ENCODE assay signal across 8 cellular contexts in the genomic region with DNA sequence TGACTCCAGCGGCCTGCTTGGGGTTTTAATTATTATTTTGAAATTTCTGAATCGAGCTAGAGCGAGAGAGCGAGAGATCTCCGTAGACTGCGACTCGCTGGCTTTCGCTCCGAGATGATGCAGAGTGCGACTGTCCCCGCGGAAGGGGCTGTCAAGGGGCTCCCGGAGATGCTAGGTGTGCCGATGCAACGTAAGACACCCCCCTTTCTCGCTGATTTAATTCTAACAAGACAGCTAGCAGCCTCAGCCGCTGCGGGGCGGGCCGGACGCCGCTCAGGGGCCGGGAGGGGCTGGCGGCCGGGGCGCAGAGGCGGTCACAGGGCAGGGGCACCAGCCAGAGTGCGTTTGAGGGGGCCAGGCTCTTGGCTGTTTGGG. TPM values are rescaled to one million over a fixed set of nuclear protein-coding genes. Genes with fewer than 3 reads are reported as not detected.
DNase-seq lines count a peak whose midpoint lies in the region; ATAC-seq lines count a peak whose summit lies in the region.

No MANE protein-coding gene starts in this region.

- no peak overlapping the region for H3K27ac Mint-ChIP-seq in T-helper 17 cell
- no peak overlapping the region for H3K27ac Mint-ChIP-seq in stimulated activated effector memory CD8-positive, alpha-beta T cell treated with anti-CD3 and anti-CD28 coated beads, Interleukin-12 subunit alpha, Interleukin-12 subunit beta, amount 100 ng/mL, for 72 hours

- DNase-seq in NCI-H82 (lab: John Stamatoyannopoulos, UW) (peak; percentile 85), NCI-H82 treated with DMSO at 0.1 percent for 48 hours (lab: John Stamatoyannopoulos, UW; ENCODE audit: unreplicated experiment) (no peak), T-helper 17 cell (no peak), germinal center (ENCODE audit: low spot score) (peak; percentile 46), mucosa of gallbladder (ENCODE audit: low spot score) (no peak), NOMO-1 treated with DMSO at 0.1 percent for 48 hours (lab: John Stamatoyannopoulos, UW; ENCODE audit: unreplicated experiment) (no peak), DMS114 treated with DMSO at 0.1 percent for 48 hours (lab: John Stamatoyannopoulos, UW; ENCODE audit: unreplicated experiment) (no peak)
- DNase-seq in stimulated activated effector memory CD8-positive, alpha-beta T cell treated with anti-CD3 and anti-CD28 coated beads, Interleukin-12 subunit alpha, Interleukin-12 subunit beta, amount 100 ng/mL, for 72 hours (ENCODE audit: low spot score in 2 of 2), result peak in 1 of 2 donors; percentile 66

- ATAC-seq in T-helper 17 cell, result peak; percentile 32
- peak; percentile 15 for ATAC-seq in stimulated activated effector memory CD8-positive, alpha-beta T cell treated with anti-CD3 and anti-CD28 coated beads, Interleukin-12 subunit alpha, Interleukin-12 subunit beta, amount 100 ng/mL, for 72 hours

- H3K27me3 Mint-ChIP-seq in T-helper 17 cell, result peaks cover 62% of the 10 kb centered on the region

- peaks cover 10% of the 10 kb centered on the region for H3K4me1 Mint-ChIP-seq in T-helper 17 cell
- peaks cover 31% of the 10 kb centered on the region for H3K4me1 Mint-ChIP-seq in stimulated activated effector memory CD8-positive, alpha-beta T cell treated with anti-CD3 and anti-CD28 coated beads, Interleukin-12 subunit alpha, Interleukin-12 subunit beta, amount 100 ng/mL, for 72 hours

- no peaks in the 10 kb centered on the region for H3K9me3 ChIP-seq in T-helper 17 cell (ENCODE audit: control insufficient read depth, low read length, poor library complexity, severe bottlenecking)

- H3K36me3 Mint-ChIP-seq in T-helper 17 cell (ENCODE audit: low read depth), result no peaks in the 10 kb centered on the region
- H3K36me3 Mint-ChIP-seq in stimulated activated effector memory CD8-positive, alpha-beta T cell treated with anti-CD3 and anti-CD28 coated beads, Interleukin-12 subunit alpha, Interleukin-12 subunit beta, amount 100 ng/mL, for 72 hours, result no peaks in the 10 kb centered on the region

- no peaks in the 10 kb centered on the region for H3K9me3 Mint-ChIP-seq in stimulated activated effector memory CD8-positive, alpha-beta T cell treated with anti-CD3 and anti-CD28 coated beads, Interleukin-12 subunit alpha, Interleukin-12 subunit beta, amount 100 ng/mL, for 72 hours

- H3K4me3 Mint-ChIP-seq in T-helper 17 cell, result peak overlapping the region; percentile 85
- H3K4me3 Mint-ChIP-seq in stimulated activated effector memory CD8-positive, alpha-beta T cell treated with anti-CD3 and anti-CD28 coated beads, Interleukin-12 subunit alpha, Interleukin-12 subunit beta, amount 100 ng/mL, for 72 hours, result peak overlapping the region; percentile 68

RNA-seq across cellular contexts. Expression of a gene that starts 0.3 kb away (rescaled TPM):
- total RNA-seq in T-helper 17 cell, result not detected
- 0.03 TPM for total RNA-seq in mucosa of gallbladder

Comparison
In these comparisons a context has a peak if more than half of its experiments do, and no peak if none do; other contexts are left out.
1. DNase-seq: peak in NCI-H82 (single experiment) and germinal center (single experiment); none in NCI-H82 treated with DMSO at 0.1 percent for 48 hours (single experiment), T-helper 17 cell (0 of 3), mucosa of gallbladder (single experiment), NOMO-1 treated with DMSO at 0.1 percent for 48 hours (single experiment) and DMS114 treated with DMSO at 0.1 percent for 48 hours (single experiment).